In the genomic region with DNA sequence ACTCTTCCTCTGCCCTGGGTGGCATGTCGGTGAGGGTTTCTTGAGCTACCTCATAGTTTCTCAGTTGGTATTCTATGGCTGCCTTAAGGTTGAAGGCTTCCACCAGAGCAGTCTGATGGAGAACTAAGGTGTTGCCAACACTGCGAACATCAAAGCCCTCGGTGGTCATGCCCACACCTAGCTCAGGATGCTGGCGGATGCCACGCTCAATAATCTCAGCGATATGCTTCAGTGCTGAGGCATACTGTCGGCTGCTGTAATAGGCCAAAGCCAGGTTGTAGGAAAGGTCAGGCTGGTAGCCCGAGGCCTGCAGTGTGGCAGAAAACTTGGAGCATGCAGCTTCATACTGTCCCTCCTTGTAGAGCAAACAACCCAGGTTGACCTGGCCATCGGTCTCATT, we compare ENCODE assay signal across 8 cellular contexts.
DNase-seq lines count a peak whose midpoint lies in the region; ATAC-seq and TF ChIP-seq lines count a peak whose summit lies in the region.

No MANE protein-coding gene starts in this region.

- H2AFZ ChIP-seq in MM.1S (ENCODE audit: low read length) (peak overlapping the region; percentile 96), neural progenitor cell (replicated peaks) (peak overlapping the region; percentile 100)

- no peaks in the 10 kb centered on the region for H4K20me1 ChIP-seq in MM.1S (ENCODE audit: insufficient read depth, low read length)
- H4K20me1 ChIP-seq in neural progenitor cell (ENCODE audit: low read depth), result no peaks in the 10 kb centered on the region

- H3K36me3 ChIP-seq in MM.1S (replicated peaks; ENCODE audit: insufficient read depth, low read length) (no peaks in the 10 kb centered on the region), neural progenitor cell (no peaks in the 10 kb centered on the region)
- no peaks in the 10 kb centered on the region for H3K36me3 ChIP-seq in effector memory CD4-positive, alpha-beta T cell (ENCODE audit: control insufficient read depth, insufficient read depth, low read length)

- H3K4me3 ChIP-seq in MM.1S (ENCODE audit: low read length), result peak overlapping the region; percentile 79
- H3K4me3 ChIP-seq in effector memory CD4-positive, alpha-beta T cell (ENCODE audit: insufficient read depth, low read depth, low read length, poor library complexity, severe bottlenecking), result peak overlapping the region; percentile 67
- peak overlapping the region; percentile 81 for H3K4me3 ChIP-seq in neural progenitor cell

- H3K79me2 ChIP-seq in MM.1S (ENCODE audit: low read length) (no peaks in the 10 kb centered on the region), neural progenitor cell (ENCODE audit: low read depth) (no peaks in the 10 kb centered on the region)

- H3K27ac ChIP-seq in C4-2B (peak overlapping the region; percentile 82), MM.1S (ENCODE audit: low read length) (peak overlapping the region; percentile 78; the same call in 1 of the 2 replicates), neural progenitor cell (no peak overlapping the region)
- peak overlapping the region; percentile 97 for H3K27ac ChIP-seq in effector memory CD4-positive, alpha-beta T cell (ENCODE audit: insufficient read depth, low read length, poor library complexity, severe bottlenecking)

- H3K9ac ChIP-seq in MM.1S (ENCODE audit: low read length) (peak overlapping the region; percentile 88; the same call in 1 of the 2 replicates), neural progenitor cell (peak overlapping the region; percentile 58)

- H3K4me2 ChIP-seq in MM.1S (ENCODE audit: low read depth, low read length) (peak overlapping the region; percentile 84), neural progenitor cell (peak overlapping the region; percentile 85)

- peaks cover 10% of the 10 kb centered on the region for H3K36me3 Mint-ChIP-seq in neural progenitor cell

- peak overlapping the region; percentile 95 for H3K4me3 Mint-ChIP-seq in neural progenitor cell

- no peak for TF ChIP-seq CTCF in C4-2B (conservative IDR thresholded peaks at IDR 0.05)
- TF ChIP-seq CTCF in MM.1S (IDR thresholded peaks at IDR 0.05; ENCODE audit: low read length), result no peak
- no peak for TF ChIP-seq CTCF in neural progenitor cell (IDR thresholded peaks at IDR 0.05)

- H3K9me3 ChIP-seq in MM.1S (replicated peaks; ENCODE audit: insufficient read depth, low read length) (no peaks in the 10 kb centered on the region), neural progenitor cell (ENCODE audit: low read depth) (no peaks in the 10 kb centered on the region)
- no peaks in the 10 kb centered on the region for H3K9me3 ChIP-seq in effector memory CD4-positive, alpha-beta T cell (ENCODE audit: control insufficient read depth, low read length)

- H3F3A ChIP-seq in MM.1S (ENCODE audit: insufficient read depth, low read length) (no peaks in the 10 kb centered on the region), neural progenitor cell (ENCODE audit: low read depth) (peaks cover 7% of the 10 kb centered on the region)

- H3K27ac Mint-ChIP-seq in neural progenitor cell, result no peak overlapping the region

- peaks cover 4% of the 10 kb centered on the region for H3K27me3 Mint-ChIP-seq in neural progenitor cell (ENCODE audit: insufficient read depth, low read depth)

- ATAC-seq in HG03571 (IDR thresholded peaks at IDR 0.05; ENCODE audit: unreplicated experiment), result no peak
- no peak for ATAC-seq in HG03280 (IDR thresholded peaks at IDR 0.05; ENCODE audit: unreplicated experiment)

- H3K9me3 Mint-ChIP-seq in neural progenitor cell, result peaks cover 15% of the 10 kb centered on the region

- H3K27me3 ChIP-seq in MM.1S (replicated peaks; ENCODE audit: insufficient read depth, low read length), result no peaks in the 10 kb centered on the region
- no peaks in the 10 kb centered on the region for H3K27me3 ChIP-seq in effector memory CD4-positive, alpha-beta T cell (replicated peaks; ENCODE audit: control insufficient read depth, insufficient read depth, low read length, poor library complexity, severe bottlenecking)
- no peaks in the 10 kb centered on the region for H3K27me3 ChIP-seq in neural progenitor cell

- H3K4me1 Mint-ChIP-seq in neural progenitor cell, result peaks cover 14% of the 10 kb centered on the region

- DNase-seq in MM.1S (no peak), neural progenitor cell (ENCODE audit: low spot score) (no peak), H4 (ENCODE audit: low spot score) (no peak), HuH-7 (ENCODE audit: low spot score) (no peak)
- DNase-seq in effector memory CD4-positive, alpha-beta T cell, result no peak

- H3K9me2 ChIP-seq in MM.1S (replicated peaks; ENCODE audit: insufficient read depth, low read length), result no peaks in the 10 kb centered on the region

- H3K4me1 ChIP-seq in MM.1S (ENCODE audit: low read length), result peaks cover 8% of the 10 kb centered on the region; the same call in 1 of the 2 replicates
- no peaks in the 10 kb centered on the region for H3K4me1 ChIP-seq in effector memory CD4-positive, alpha-beta T cell (ENCODE audit: control insufficient read depth, insufficient read depth, low read length, poor library complexity, severe bottlenecking)
- H3K4me1 ChIP-seq in neural progenitor cell, result peaks cover 11% of the 10 kb centered on the region
